ENCODE assay signal across 8 cellular contexts in genomic region chr2:54903736-54904554, GRCh38.
DNase-seq lines count a peak whose midpoint lies in the region; ATAC-seq and TF ChIP-seq lines count a peak whose summit lies in the region.

No MANE protein-coding gene starts in this region.

- DNase-seq in AML-193 (lab: John Stamatoyannopoulos, UW) = peak; percentile 58 to 70
- DNase-seq in activated CD4-positive, alpha-beta T cell treated with anti-CD3 and anti-CD28 coated beads, Interleukin-2, amount 50 U/mL, for 4 hours = peak; percentile 41 to 49
- peak; percentile 96 for DNase-seq in epithelial cell of prostate (ENCODE audit: low read depth, low spot score)
- DNase-seq in globus pallidus (ENCODE audit: low spot score) = no peak
- DNase-seq in NCI-H2171 treated with DMSO at 0.1 percent for 48 hours (lab: John Stamatoyannopoulos, UW) = no peak

- no peaks in the 10 kb centered on the region for H3K9me2 ChIP-seq in Loucy (replicated peaks; ENCODE audit: low read depth, low read length)

- peak overlapping the region; percentile 69; the same call in 1 of the 2 replicates for H2AFZ ChIP-seq in Loucy (ENCODE audit: low read length)

- peak overlapping the region; percentile 23 for H3K4me2 ChIP-seq in Loucy (ENCODE audit: low read depth, low read length, poor library complexity, severe bottlenecking)

- H3K27me3 ChIP-seq in Loucy (ENCODE audit: insufficient read depth, low read length, poor library complexity, severe bottlenecking) = no peaks in the 10 kb centered on the region

- H3K36me3 ChIP-seq in Loucy (ENCODE audit: insufficient read depth, low read length) = no peaks in the 10 kb centered on the region

- no peak for ATAC-seq in HG03469 (IDR thresholded peaks at IDR 0.05; ENCODE audit: unreplicated experiment)

- H3K4me1 ChIP-seq in Loucy (ENCODE audit: insufficient read depth, low read length, poor library complexity, severe bottlenecking) = peaks cover 15% of the 10 kb centered on the region

- TF ChIP-seq CTCF in Loucy (conservative IDR thresholded peaks at IDR 0.05; ENCODE audit: low read length) = no peak

- H3K9ac ChIP-seq in Loucy (ENCODE audit: low read depth, low read length, poor library complexity, severe bottlenecking) = peak overlapping the region; percentile 2

- H4K20me1 ChIP-seq in Loucy (ENCODE audit: insufficient read depth, low read length, poor library complexity, severe bottlenecking) = no peaks in the 10 kb centered on the region

- H3K4me3 ChIP-seq in Loucy (ENCODE audit: low read length, poor library complexity, severe bottlenecking) = no peak overlapping the region
- no peak overlapping the region for H3K4me3 ChIP-seq in skin epidermis

- H3F3A ChIP-seq in Loucy (ENCODE audit: low read depth) = no peaks in the 10 kb centered on the region

- H3K79me2 ChIP-seq in Loucy (ENCODE audit: insufficient read depth, low read length) = no peaks in the 10 kb centered on the region

- no peaks in the 10 kb centered on the region for H3K9me3 ChIP-seq in Loucy (ENCODE audit: insufficient read depth, low read depth, low read length)

- H3K27ac ChIP-seq in epithelial cell of prostate (peak overlapping the region; percentile 90), skin epidermis (peak overlapping the region in 15 of 21 experiments; percentile 2 to 79 (median 56))

Comparison
In these comparisons a context has a peak if more than half of its experiments do, and no peak if none do; other contexts are left out.
1. DNase-seq: peak in AML-193 (2 of 2), activated CD4-positive, alpha-beta T cell treated with anti-CD3 and anti-CD28 coated beads, Interleukin-2, amount 50 U/mL, for 4 hours (2 of 2) and epithelial cell of prostate (single experiment); none in globus pallidus (single experiment) and NCI-H2171 treated with DMSO at 0.1 percent for 48 hours (single experiment).